8 cellular contexts compared by ENCODE assay signal in genomic region chr11:20605602-20606091, GRCh38. TPM values are rescaled to one million over a fixed set of nuclear protein-coding genes. Genes with fewer than 3 reads are reported as not detected.
"Had no signal": no experiment of that assay in that cellular context is flagged by ENCODE, and none has a peak within 500 bp of the region (broad histone marks: within the 10 kb centered on the region; RNA-seq: fewer than 3 reads in every experiment).

No MANE protein-coding gene starts in this region.

- H3K4me3 Mint-ChIP-seq: H9 had no signal

- DNase-seq: GM23248, GOT3, H9, HCEC 1CT, IMR-90 had no signal

- H3K9ac ChIP-seq: GM23248 had no signal

- H2AFZ ChIP-seq: GM23248 had no signal

- H3K27ac ChIP-seq: GM23248 had no signal

- H3K4me3 ChIP-seq: GM23248 had no signal

- H3K27ac Mint-ChIP-seq: H9 had no signal

- FAIRE-seq: HTR-8/SVneo had no signal

RNA-seq across cellular contexts. Expression of gene SLC6A5, which starts 6.2 kb away (rescaled TPM):
- total RNA-seq: GM23248, H4, H9, HT-29, IMR-90 had no signal
- polyA plus RNA-seq: GM23248, IMR-90 had no signal
